In genomic region chr18:24972577-24972976, GRCh38 we compare ENCODE assay signal across 31 cellular contexts.
"Had no signal": no experiment of that assay in that cellular context is flagged by ENCODE, and none has a peak within 500 bp of the region (broad histone marks: within the 10 kb centered on the region; RNA-seq: fewer than 3 reads in every experiment).

No MANE protein-coding gene starts in this region.

- H3K4me3 ChIP-seq: adrenal gland, ascending aorta, body of pancreas, breast epithelium, cardiac muscle cell had no signal

- H3K27me3 ChIP-seq: adrenal gland, ascending aorta, body of pancreas, brain microvascular endothelial cell, breast epithelium, cardiac muscle cell had no signal

- DNase-seq: activated effector memory CD4-positive, alpha-beta T cell treated with anti-CD3 and anti-CD28 coated beads, Interleukin-2, amount 50 U/mL, for 16 hours; activated effector memory CD4-positive, alpha-beta T cell treated with Interleukin-2 at 50 U/mL for 16 hours; activated gamma-delta T cell; activated gamma-delta T cell treated with Interleukin-2 at 50 U/mL for 16 hours; activated naive CD4-positive, alpha-beta T cell; activated naive CD4-positive, alpha-beta T cell treated with anti-CD3 and anti-CD28 coated beads for 36 hours; activated naive CD4-positive, alpha-beta T cell treated with anti-CD3 and anti-CD28 coated beads, Interleukin-2, amount 10 ng/mL, durations not matched to agents 7 days and 5 days; activated naive CD4-positive, alpha-beta T cell treated with anti-CD3 and anti-CD28 coated beads, Interleukin-2, amount 50 U/mL, for 16 hours; activated naive CD4-positive, alpha-beta T cell treated with Interleukin-2 at 50 U/mL for 16 hours; activated naive CD8-positive, alpha-beta T cell treated with anti-CD3 and anti-CD28 coated beads for 36 hours; activated naive CD8-positive, alpha-beta T cell treated with anti-CD3 and anti-CD28 coated beads, Interleukin-2, amount 10 ng/mL, durations not matched to agents 7 days and 5 days; activated naive CD8-positive, alpha-beta T cell treated with anti-CD3 and anti-CD28 coated beads, Interleukin-2, amount 50 U/mL, for 24 hours; activated T-cell treated with anti-CD3 and anti-CD28 coated beads, Interleukin-2, amount 50 U/mL, for 24 hours; activated T-cell treated with anti-CD3 and anti-CD28 coated beads, Interleukin-2, amount 50 U/mL, for 4 hours; activated T-cell treated with anti-CD3 and anti-CD28 coated beads, Interleukin-2, amount 50 U/mL, for 48 hours; activated T-cell treated with anti-CD3 and anti-CD28 coated beads, Interleukin-2, amount 50 U/mL, for 72 hours; adrenal gland; amniotic stem cell; amygdala; anterior cingulate cortex; aorta; body of pancreas; brain microvascular endothelial cell; caudate nucleus; central memory CD4-positive, alpha-beta T cell; cerebellar nuclear complex had no signal

- H3K4me1 ChIP-seq: adrenal gland, ascending aorta, body of pancreas, breast epithelium had no signal

- H3K9me3 ChIP-seq: adrenal gland, ascending aorta, body of pancreas, breast epithelium had no signal

- H3K27ac ChIP-seq: adrenal gland, ascending aorta, body of pancreas, brain microvascular endothelial cell, breast epithelium, cardiac muscle cell had no signal

- ATAC-seq: activated naive CD4-positive, alpha-beta T cell treated with anti-CD3 and anti-CD28 coated beads, Interleukin-2, amount 50 U/mL, for 72 hours; activated naive CD8-positive, alpha-beta T cell treated with anti-CD3 and anti-CD28 coated beads, Interleukin-2, amount 50 U/mL, for 24 hours; activated T-cell treated with anti-CD3 and anti-CD28 coated beads, Interleukin-2, amount 50 U/mL, for 4 hours; activated T-cell treated with anti-CD3 and anti-CD28 coated beads, Interleukin-2, amount 50 U/mL, for 72 hours; activated T-helper 17 cell treated with anti-CD3 and anti-CD28 coated beads, Interleukin-2, amount 50 U/mL, for 72 hours; body of pancreas had no signal

- H3K36me3 ChIP-seq: adrenal gland, ascending aorta, brain microvascular endothelial cell, breast epithelium, cardiac muscle cell had no signal
